In genomic region chr13:97346097-97346496, GRCh38 we compare ENCODE assay signal across 32 cellular contexts.
"Had no signal": no experiment of that assay in that cellular context is flagged by ENCODE, and none has a peak within 500 bp of the region (broad histone marks: within the 10 kb centered on the region; RNA-seq: fewer than 3 reads in every experiment).

No MANE protein-coding gene starts in this region.

- DNase-seq: activated B cell treated with CpG ODN at 0.5 μM for 24 hours; activated CD4-positive, alpha-beta memory T cell treated with anti-CD3 and anti-CD28 coated beads for 36 hours; activated CD4-positive, alpha-beta T cell treated with anti-CD3 and anti-CD28 coated beads for 4 hours; activated CD4-positive, alpha-beta T cell treated with anti-CD3 and anti-CD28 coated beads, Interleukin-2, amount 50 U/mL, for 1 hour; activated CD4-positive, CD25-positive, alpha-beta regulatory T cell treated with anti-CD3 and anti-CD28 coated beads, Interleukin-2, amount 50 U/mL, for 72 hours; activated CD8-positive, alpha-beta memory T cell treated with anti-CD3 and anti-CD28 coated beads, Interleukin-2, amount 50 U/mL, for 4 hours; activated effector memory CD4-positive, alpha-beta T cell treated with anti-CD3 and anti-CD28 coated beads, Interleukin-2, amount 50 U/mL, for 16 hours; activated naive CD4-positive, alpha-beta T cell; activated naive CD4-positive, alpha-beta T cell treated with anti-CD3 and anti-CD28 coated beads, Interleukin-2, amount 50 U/mL, for 16 hours; activated naive CD8-positive, alpha-beta T cell treated with anti-CD3 and anti-CD28 coated beads for 36 hours; activated T-cell treated with anti-CD3 and anti-CD28 coated beads for 4 hours; activated T-cell treated with anti-CD3 and anti-CD28 coated beads, Interleukin-2, amount 50 U/mL, for 48 hours; amniotic stem cell; brain microvascular endothelial cell; central memory CD4-positive, alpha-beta T cell; NCI-H1092 treated with DMSO at 0.1 percent for 48 hours; NCI-H1417 treated with DMSO at 0.1 percent for 48 hours; NCI-H187 treated with DMSO at 0.1 percent for 48 hours; NCI-H2081; NCI-H226; NCI-H446 treated with DMSO at 0.1 percent for 48 hours; NCI-H524; NCI-H69; NCI-H82; SIG-M5; T-cell; T-helper 2 cell; T-helper 9 cell had no signal

- ATAC-seq: activated T-helper 17 cell treated with anti-CD3 and anti-CD28 coated beads, Interleukin-2, amount 50 U/mL, for 72 hours; Panc1; SK-N-SH treated with all-trans-retinoic acid at 6 μM for 48 hours; T-cell had no signal

- H3K27me3 ChIP-seq: brain microvascular endothelial cell had no signal

- H3K27ac Mint-ChIP-seq: activated B cell treated with CpG ODN at 0.5 μM for 24 hours; activated CD4-positive, alpha-beta memory T cell treated with anti-CD3 and anti-CD28 coated beads for 36 hours; activated naive CD8-positive, alpha-beta T cell treated with anti-CD3 and anti-CD28 coated beads for 36 hours; activated T-helper 17 cell treated with anti-CD3 and anti-CD28 coated beads, Interleukin-2, amount 50 U/mL, for 72 hours; T-cell had no signal

- H3K27ac ChIP-seq: brain microvascular endothelial cell, VCaP had no signal

- H3K4me3 Mint-ChIP-seq: activated B cell treated with CpG ODN at 0.5 μM for 24 hours; activated CD4-positive, alpha-beta memory T cell treated with anti-CD3 and anti-CD28 coated beads for 36 hours; activated naive CD8-positive, alpha-beta T cell treated with anti-CD3 and anti-CD28 coated beads for 36 hours; activated T-helper 17 cell treated with anti-CD3 and anti-CD28 coated beads, Interleukin-2, amount 50 U/mL, for 72 hours; T-cell had no signal

- H3K27me3 Mint-ChIP-seq: activated B cell treated with CpG ODN at 0.5 μM for 24 hours; activated CD4-positive, alpha-beta memory T cell treated with anti-CD3 and anti-CD28 coated beads for 36 hours; activated naive CD8-positive, alpha-beta T cell treated with anti-CD3 and anti-CD28 coated beads for 36 hours; activated T-helper 17 cell treated with anti-CD3 and anti-CD28 coated beads, Interleukin-2, amount 50 U/mL, for 72 hours; T-cell had no signal

- H3K4me1 Mint-ChIP-seq: activated B cell treated with CpG ODN at 0.5 μM for 24 hours; activated naive CD8-positive, alpha-beta T cell treated with anti-CD3 and anti-CD28 coated beads for 36 hours; T-cell had no signal

- H3K9me3 Mint-ChIP-seq: activated B cell treated with CpG ODN at 0.5 μM for 24 hours; activated CD4-positive, alpha-beta memory T cell treated with anti-CD3 and anti-CD28 coated beads for 36 hours; activated naive CD8-positive, alpha-beta T cell treated with anti-CD3 and anti-CD28 coated beads for 36 hours; activated T-helper 17 cell treated with anti-CD3 and anti-CD28 coated beads, Interleukin-2, amount 50 U/mL, for 72 hours; T-cell had no signal
